In the genomic region with DNA sequence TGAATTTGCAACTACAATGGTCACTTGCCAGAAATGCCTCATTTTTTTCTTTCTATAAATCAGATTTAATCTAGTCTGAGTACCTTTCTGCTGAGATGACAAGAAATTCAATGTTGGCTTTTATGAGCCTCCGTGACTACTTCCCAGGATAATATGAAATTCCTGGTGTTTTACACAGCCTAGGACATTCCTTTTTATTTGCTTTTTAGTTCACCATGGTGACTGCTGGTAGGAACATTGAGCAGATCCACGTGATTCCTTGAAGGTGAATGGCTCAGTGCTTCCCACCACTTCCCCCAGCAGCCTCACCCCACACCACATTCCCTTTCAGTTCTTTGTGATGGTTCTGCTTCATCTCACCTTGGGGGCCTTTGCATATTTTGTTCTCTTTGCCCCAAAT, we compare ENCODE assay signal across 19 cellular contexts. TPM values are rescaled to one million over a fixed set of nuclear protein-coding genes. Genes with fewer than 3 reads are reported as not detected.
DNase-seq lines count a peak whose midpoint lies in the region; ATAC-seq and TF ChIP-seq lines count a peak whose summit lies in the region.
"Had no signal": no experiment of that assay in that cellular context is flagged by ENCODE, and none has a peak within 500 bp of the region (broad histone marks: within the 10 kb centered on the region; RNA-seq: fewer than 3 reads in every experiment).

No MANE protein-coding gene starts in this region.

- peaks cover 20% of the 10 kb centered on the region for H3K9me3 Mint-ChIP-seq in HFFc6
- peaks cover 10% of the 10 kb centered on the region for H3K9me3 Mint-ChIP-seq in stimulated activated memory B cell treated with anti-CD40 and anti-IgM and Interleukin-4, amounts not matched to agents 10 μg/mL and 1 μg/mL and 100 μg/mL, for 72 hours
- H3K9me3 Mint-ChIP-seq: activated T-cell treated with anti-CD3 and anti-CD28 coated beads, Interleukin-2, amount 50 U/mL, for 72 hours; natural killer cell treated with Interleukin-12 subunit alpha and Interleukin-12 subunit beta and Interleukin-15 and Interleukin-18, amount 100 ng/mL, for 72 hours had no signal

- peak overlapping the region; percentile 66 for H3K27ac Mint-ChIP-seq in HFFc6
- no peak overlapping the region for H3K27ac Mint-ChIP-seq in stimulated activated memory B cell treated with anti-CD40 and anti-IgM and Interleukin-4, amounts not matched to agents 10 μg/mL and 1 μg/mL and 100 μg/mL, for 72 hours
- H3K27ac Mint-ChIP-seq: activated CD8-positive, alpha-beta T cell treated with anti-CD3 and anti-CD28 coated beads, Interleukin-2, amount 10 ng/mL, durations not matched to agents 7 days and 5 days; activated naive CD8-positive, alpha-beta T cell; activated T-cell treated with anti-CD3 and anti-CD28 coated beads, Interleukin-2, amount 50 U/mL, for 72 hours had no signal

- H3K27me3 Mint-ChIP-seq in HFFc6 (ENCODE audit: insufficient read depth) = peaks cover 5% of the 10 kb centered on the region; the same call in 1 of the 2 replicates
- peaks cover 24% of the 10 kb centered on the region for H3K27me3 Mint-ChIP-seq in stimulated activated memory B cell treated with anti-CD40 and anti-IgM and Interleukin-4, amounts not matched to agents 10 μg/mL and 1 μg/mL and 100 μg/mL, for 72 hours

- TF ChIP-seq CTCF in HFFc6 (IDR thresholded peaks at IDR 0.05) (no peak), astrocyte of the spinal cord (IDR thresholded peaks at IDR 0.05; ENCODE audit: low read depth, low read length) (no peak), GM10266 (IDR thresholded peaks at IDR 0.05; ENCODE audit: control insufficient read depth, insufficient read depth, low read depth, missing control alignments) (no peak)

- no peak for ATAC-seq in HG02870 (IDR thresholded peaks at IDR 0.05; ENCODE audit: unreplicated experiment)
- no peak for ATAC-seq in stimulated activated memory B cell treated with anti-CD40 and anti-IgM and Interleukin-4, amounts not matched to agents 10 μg/mL and 1 μg/mL and 100 μg/mL, for 72 hours
- ATAC-seq: activated CD8-positive, alpha-beta T cell treated with anti-CD3 and anti-CD28 coated beads, Interleukin-2, amount 10 ng/mL, durations not matched to agents 7 days and 5 days; activated T-cell treated with anti-CD3 and anti-CD28 coated beads, Interleukin-2, amount 50 U/mL, for 72 hours; natural killer cell treated with Interleukin-12 subunit alpha and Interleukin-12 subunit beta and Interleukin-15 and Interleukin-18, amount 100 ng/mL, for 72 hours had no signal

- H3K4me1 Mint-ChIP-seq in HFFc6 (ENCODE audit: low read depth) = peaks cover 61% of the 10 kb centered on the region
- peaks cover 27% of the 10 kb centered on the region for H3K4me1 Mint-ChIP-seq in stimulated activated memory B cell treated with anti-CD40 and anti-IgM and Interleukin-4, amounts not matched to agents 10 μg/mL and 1 μg/mL and 100 μg/mL, for 72 hours

- DNase-seq in AG08395 (ENCODE audit: low spot score) = peak; percentile 32
- DNase-seq in HFFc6 = peak; percentile 89
- peak; percentile 48 for DNase-seq in astrocyte of the spinal cord (ENCODE audit: low read depth, low spot score)
- DNase-seq in kidney glomerular epithelial cell (lab: John Stamatoyannopoulos, UW) = peak; percentile 78
- no peak for DNase-seq in GM10266 (ENCODE audit: extremely low spot score)
- no peak for DNase-seq in NCI-H1694 (lab: John Stamatoyannopoulos, UW)
- DNase-seq: activated CD8-positive, alpha-beta T cell treated with anti-CD3 and anti-CD28 coated beads, Interleukin-2, amount 10 ng/mL, durations not matched to agents 7 days and 5 days; activated T-cell treated with anti-CD3 and anti-CD28 coated beads, Interleukin-2, amount 50 U/mL, for 72 hours; COR-L47; H7; NCI-H1048; NCI-H2171 treated with DMSO at 0.1 percent for 48 hours; NCI-H82; uterus had no signal

- no peak overlapping the region for H3K4me3 Mint-ChIP-seq in HFFc6
- H3K4me3 Mint-ChIP-seq in stimulated activated memory B cell treated with anti-CD40 and anti-IgM and Interleukin-4, amounts not matched to agents 10 μg/mL and 1 μg/mL and 100 μg/mL, for 72 hours = no peak overlapping the region
- H3K4me3 Mint-ChIP-seq: activated CD8-positive, alpha-beta T cell treated with anti-CD3 and anti-CD28 coated beads, Interleukin-2, amount 10 ng/mL, durations not matched to agents 7 days and 5 days; activated naive CD8-positive, alpha-beta T cell; activated T-cell treated with anti-CD3 and anti-CD28 coated beads, Interleukin-2, amount 50 U/mL, for 72 hours; natural killer cell treated with Interleukin-12 subunit alpha and Interleukin-12 subunit beta and Interleukin-15 and Interleukin-18, amount 100 ng/mL, for 72 hours had no signal

- H3K36me3 Mint-ChIP-seq in HFFc6 (ENCODE audit: low read depth) = peaks cover 12% of the 10 kb centered on the region
- peaks cover 5% of the 10 kb centered on the region for H3K36me3 Mint-ChIP-seq in stimulated activated memory B cell treated with anti-CD40 and anti-IgM and Interleukin-4, amounts not matched to agents 10 μg/mL and 1 μg/mL and 100 μg/mL, for 72 hours
- H3K36me3 Mint-ChIP-seq: activated naive CD8-positive, alpha-beta T cell had no signal

- in situ Hi-C loops in astrocyte of the spinal cord (cut with HindIII; ENCODE audit: low sequenced_read_pairs) = no loop called here

- H3K4me3 ChIP-seq in astrocyte of the spinal cord (ENCODE audit: low read depth, low read length) = no peak overlapping the region
- H3K4me3 ChIP-seq: lung, uterus had no signal

RNA-seq across cellular contexts. Expression of gene NPTN, which starts 4.3 kb away (rescaled TPM):
- total RNA-seq in HFFc6 (2021; fragmentation: NEBNext Ultra II Directional; extraction: Animal tissue kit (Norgen Biotek cat#: 25700)) = 100 to 1,000 TPM; 183 to 215 (median 204) TPM

RNA-seq across cellular contexts. Expression of gene CD276, which starts 46.7 kb away (rescaled TPM):
- 100 to 1,000 TPM in 3 of 6 experiments, 10 to 100 TPM in 3; 86.5 to 121 (median 105) TPM for total RNA-seq in HFFc6 (2021; fragmentation: NEBNext Ultra II Directional; extraction: Animal tissue kit (Norgen Biotek cat#: 25700))
- total RNA-seq: activated CD8-positive, alpha-beta T cell treated with anti-CD3 and anti-CD28 coated beads, Interleukin-2, amount 10 ng/mL, durations not matched to agents 7 days and 5 days had no signal

Comparison
In these comparisons a context has a peak if more than half of its experiments do, and no peak if none do; other contexts are left out.
1. DNase-seq: peak in AG08395 (single experiment), HFFc6 (single experiment), astrocyte of the spinal cord (single experiment) and kidney glomerular epithelial cell (single experiment); none in GM10266 (single experiment) and NCI-H1694 (single experiment).